In genomic region chr13:66689037-66689619, GRCh38 we compare ENCODE assay signal across 10 cellular contexts.
DNase-seq lines count a peak whose midpoint lies in the region; ATAC-seq and TF ChIP-seq lines count a peak whose summit lies in the region.
"Had no signal": no experiment of that assay in that cellular context is flagged by ENCODE, and none has a peak within 500 bp of the region (broad histone marks: within the 10 kb centered on the region; RNA-seq: fewer than 3 reads in every experiment).

No MANE protein-coding gene starts in this region.

- no peaks in the 10 kb centered on the region for H3F3A ChIP-seq in DOHH2 (ENCODE audit: control insufficient read depth, insufficient read depth)
- no peaks in the 10 kb centered on the region for H3F3A ChIP-seq in neural cell (ENCODE audit: insufficient read depth, low read length, poor library complexity, severe bottlenecking)

- peaks cover 25% of the 10 kb centered on the region; the same call in 1 of the 2 replicates for H3K9me3 ChIP-seq in DOHH2 (ENCODE audit: control insufficient read depth, insufficient read depth, low read length)
- H3K9me3 ChIP-seq in neural cell (ENCODE audit: low read length) = no peaks in the 10 kb centered on the region
- H3K9me3 ChIP-seq in gastroesophageal sphincter = peaks cover 0 to 7% (median 0%) of the 10 kb centered on the region in 3 donors

- ATAC-seq in GM19397 (IDR thresholded peaks at IDR 0.05; ENCODE audit: unreplicated experiment) = no peak
- no peak for ATAC-seq in HG03469 (IDR thresholded peaks at IDR 0.05; ENCODE audit: unreplicated experiment)
- ATAC-seq in gastroesophageal sphincter = no peak

- TF ChIP-seq CTCF in DOHH2 (IDR thresholded peaks at IDR 0.05; ENCODE audit: low read depth, low read length, poor library complexity, severe bottlenecking) (peak; percentile 44), cardiac fibroblast (IDR thresholded peaks at IDR 0.05; ENCODE audit: low read depth, low read length) (peak; percentile 29), neural cell (IDR thresholded peaks at IDR 0.05; ENCODE audit: poor library complexity, severe bottlenecking) (peak; percentile 58), gastroesophageal sphincter (IDR thresholded peaks at IDR 0.05) (no peak)

- H3K79me2 ChIP-seq in DOHH2 (ENCODE audit: control insufficient read depth, low read length) (no peaks in the 10 kb centered on the region), neural cell (replicated peaks; ENCODE audit: insufficient read depth, low read length) (no peaks in the 10 kb centered on the region)

- no peak overlapping the region for H3K27ac ChIP-seq in DOHH2 (ENCODE audit: low read depth, low read length)
- peak overlapping the region; percentile 6 for H3K27ac ChIP-seq in neural cell (ENCODE audit: low read length)
- H3K27ac ChIP-seq in gastroesophageal sphincter = no peak overlapping the region
- H3K27ac ChIP-seq: epithelial cell of prostate had no signal

- TF ChIP-seq POLR2A in gastroesophageal sphincter (IDR thresholded peaks at IDR 0.05) = no peak

- H2AFZ ChIP-seq in neural cell (ENCODE audit: low read depth, low read length) = no peak overlapping the region

- peak; percentile 39 for TF ChIP-seq EP300 in neural cell (conservative IDR thresholded peaks at IDR 0.05; ENCODE audit: poor library complexity, severe bottlenecking)
- TF ChIP-seq EP300 in gastroesophageal sphincter (IDR thresholded peaks at IDR 0.05) = no peak

- no peaks in the 10 kb centered on the region for H3K36me3 ChIP-seq in DOHH2 (ENCODE audit: control insufficient read depth, low read length)
- H3K36me3 ChIP-seq in neural cell (ENCODE audit: insufficient read depth, low read length) = no peaks in the 10 kb centered on the region
- H3K36me3 ChIP-seq in gastroesophageal sphincter = no peaks in the 10 kb centered on the region

- H4K20me1 ChIP-seq in DOHH2 (ENCODE audit: control insufficient read depth, insufficient read depth, low read depth, low read length) (no peaks in the 10 kb centered on the region), neural cell (ENCODE audit: insufficient read depth) (no peaks in the 10 kb centered on the region)

- H3K4me2 ChIP-seq in DOHH2 (ENCODE audit: low read length) (no peak overlapping the region), neural cell (ENCODE audit: low read length) (no peak overlapping the region)

- WGBS in gastroesophageal sphincter (ENCODE audit: low coverage in 1 of 2), 2 donors = 89 to 94% methylated on average over 4 of the region's 4 CpGs

- peak; percentile 65 for TF ChIP-seq RAD21 in neural cell (conservative IDR thresholded peaks at IDR 0.05)

- H3K9me2 ChIP-seq in DOHH2 (replicated peaks; ENCODE audit: control insufficient read depth, low read length) (no peaks in the 10 kb centered on the region), neural cell (ENCODE audit: insufficient read depth, low read length) (no peaks in the 10 kb centered on the region)

- H3K4me1 ChIP-seq in DOHH2 (ENCODE audit: control insufficient read depth, low read length) (peaks cover 18% of the 10 kb centered on the region), gastroesophageal sphincter (no peaks in the 10 kb centered on the region)

- H3K9ac ChIP-seq in neural cell (ENCODE audit: low read length) = no peak overlapping the region

- H3K27me3 ChIP-seq in DOHH2 (ENCODE audit: control insufficient read depth, low read length) (no peaks in the 10 kb centered on the region), neural cell (ENCODE audit: insufficient read depth, low read depth, low read length) (no peaks in the 10 kb centered on the region), gastroesophageal sphincter (no peaks in the 10 kb centered on the region)

- DNase-seq in NCI-H1417 (lab: John Stamatoyannopoulos, UW) (peak in 2 of 3 experiments; percentile 19 to 57), cardiac fibroblast (ENCODE audit: low read depth in 2 of 2) (peak; percentile 26 to 39), NCI-H226 (no peak)
- DNase-seq: activated CD4-positive, CD25-positive, alpha-beta regulatory T cell treated with anti-CD3 and anti-CD28 coated beads, Interleukin-2, amount 50 U/mL, for 72 hours had no signal

- H3K4me3 ChIP-seq in DOHH2 (ENCODE audit: low read length) = no peak overlapping the region
- no peak overlapping the region for H3K4me3 ChIP-seq in cardiac fibroblast (replicated peaks in 1 of 2; ENCODE audit: low read depth in 2 of 2, low read length in 2 of 2)
- no peak overlapping the region for H3K4me3 ChIP-seq in neural cell (ENCODE audit: low read length)
- no peak overlapping the region for H3K4me3 ChIP-seq in gastroesophageal sphincter

TF ChIP-seq in neural cell, 6 proteins besides CTCF, POLR2A, EP300 and RAD21:
- TF ChIP-seq MXI1 (conservative IDR thresholded peaks at IDR 0.05; ENCODE audit: poor library complexity, severe bottlenecking) = no peak
- TF ChIP-seq EZH2 (IDR thresholded peaks at IDR 0.05; ENCODE audit: borderline replicate concordance, insufficient read depth, low read length, poor library complexity, severe bottlenecking) = no peak
- TF ChIP-seq TAF1 (IDR thresholded peaks at IDR 0.05; ENCODE audit: low read depth) = no peak
- TF ChIP-seq SMC3 (conservative IDR thresholded peaks at IDR 0.05; ENCODE audit: poor library complexity) = peak; percentile 67
- TF ChIP-seq REST (IDR thresholded peaks at IDR 0.05; ENCODE audit: borderline replicate concordance) = peak; percentile 27
- TF ChIP-seq POLR2AphosphoS5 (IDR thresholded peaks at IDR 0.05) = peak; percentile 52

Comparison
In these comparisons a context has a peak if more than half of its experiments do, and no peak if none do; other contexts are left out.
1. CTCF ChIP-seq: peak in DOHH2 (single experiment), cardiac fibroblast (single experiment) and neural cell (single experiment); none in gastroesophageal sphincter (0 of 4).